16 cellular contexts compared by ENCODE assay signal in the genomic region with DNA sequence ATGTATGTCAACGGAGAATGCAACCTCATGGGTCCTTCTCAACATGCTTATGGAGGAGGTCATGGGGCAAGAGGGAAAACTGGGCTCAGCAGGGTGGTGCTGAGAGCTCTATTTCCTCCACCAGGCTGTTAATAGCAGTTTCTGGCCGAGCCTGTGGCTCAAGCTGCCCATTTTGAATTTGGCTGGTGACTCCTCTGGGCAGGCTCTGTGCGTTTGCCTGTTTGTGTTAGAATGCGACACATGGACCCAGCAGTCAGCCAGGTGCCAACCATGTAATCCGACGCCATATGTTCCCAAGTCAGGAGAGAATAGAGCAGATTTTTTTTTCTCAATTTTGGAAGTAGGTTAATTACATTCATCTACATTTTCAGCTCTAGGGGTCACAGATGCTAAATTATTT.
"Had no signal": no experiment of that assay in that cellular context is flagged by ENCODE, and none has a peak within 500 bp of the region (broad histone marks: within the 10 kb centered on the region; RNA-seq: fewer than 3 reads in every experiment).

No MANE protein-coding gene starts in this region.

- H3K4me3 Mint-ChIP-seq: activated naive CD8-positive, alpha-beta T cell treated with anti-CD3 and anti-CD28 coated beads for 36 hours; activated T-helper 1 cell treated with anti-CD3 and anti-CD28 coated beads, Interleukin-12 subunit alpha, Interleukin-12 subunit beta, Interleukin-2, Interleukin-4 antibody, amounts not matched to agents 30 ng/mL and 10 ng/mL and 1 ng/mL, durations not matched to agents 14 hours and 24 hours and 36 hours; natural killer cell; stimulated activated memory B cell treated with anti-CD40 and anti-IgM and Interleukin-4, amounts not matched to agents 10 μg/mL and 1 μg/mL and 100 μg/mL, for 72 hours had no signal

- H3K36me3 Mint-ChIP-seq: activated naive CD8-positive, alpha-beta T cell treated with anti-CD3 and anti-CD28 coated beads for 36 hours; natural killer cell; stimulated activated memory B cell treated with anti-CD40 and anti-IgM and Interleukin-4, amounts not matched to agents 10 μg/mL and 1 μg/mL and 100 μg/mL, for 72 hours had no signal

- H3K27ac ChIP-seq: dorsolateral prefrontal cortex, lower lobe of right lung, parathyroid adenoma, sigmoid colon, thoracic aorta had no signal

- H3K4me1 ChIP-seq: lower lobe of right lung, parathyroid adenoma, sigmoid colon had no signal

- H3K79me2 ChIP-seq: parathyroid adenoma had no signal

- ATAC-seq: lower lobe of right lung; natural killer cell; stimulated activated memory B cell treated with anti-CD40 and anti-IgM and Interleukin-4, amounts not matched to agents 10 μg/mL and 1 μg/mL and 100 μg/mL, for 72 hours had no signal

- DNase-seq: activated CD4-positive, alpha-beta T cell treated with anti-CD3 and anti-CD28 coated beads, Interleukin-2, amount 50 U/mL, for 48 hours; activated naive CD8-positive, alpha-beta T cell treated with anti-CD3 and anti-CD28 coated beads for 36 hours; activated T-cell treated with anti-CD3 and anti-CD28 coated beads for 4 hours; amniotic stem cell; hypothalamus; islet precursor cell; lower lobe of right lung; natural killer cell; sigmoid colon; stimulated activated CD4-positive, alpha-beta T cell treated with anti-CD3 and anti-CD28 coated beads, Interleukin-4, amount 100 ng/mL, for 24 hours had no signal

- H3K36me3 ChIP-seq: lower lobe of right lung, sigmoid colon, thoracic aorta had no signal

- H3K9me3 ChIP-seq: lower lobe of right lung, sigmoid colon, thoracic aorta had no signal

- H3K27me3 ChIP-seq: sigmoid colon had no signal

- FAIRE-seq: colon had no signal

- H3K4me1 Mint-ChIP-seq: natural killer cell; stimulated activated memory B cell treated with anti-CD40 and anti-IgM and Interleukin-4, amounts not matched to agents 10 μg/mL and 1 μg/mL and 100 μg/mL, for 72 hours had no signal

- H3K4me3 ChIP-seq: dorsolateral prefrontal cortex, lower lobe of right lung, sigmoid colon, thoracic aorta had no signal

- H3K27ac Mint-ChIP-seq: activated naive CD8-positive, alpha-beta T cell treated with anti-CD3 and anti-CD28 coated beads for 36 hours; activated T-helper 1 cell treated with anti-CD3 and anti-CD28 coated beads, Interleukin-12 subunit alpha, Interleukin-12 subunit beta, Interleukin-2, Interleukin-4 antibody, amounts not matched to agents 30 ng/mL and 10 ng/mL and 1 ng/mL, durations not matched to agents 14 hours and 24 hours and 36 hours; natural killer cell; stimulated activated memory B cell treated with anti-CD40 and anti-IgM and Interleukin-4, amounts not matched to agents 10 μg/mL and 1 μg/mL and 100 μg/mL, for 72 hours had no signal

- H2AFZ ChIP-seq: parathyroid adenoma had no signal

- H3K9me3 Mint-ChIP-seq: activated naive CD8-positive, alpha-beta T cell treated with anti-CD3 and anti-CD28 coated beads for 36 hours; activated T-helper 1 cell treated with anti-CD3 and anti-CD28 coated beads, Interleukin-12 subunit alpha, Interleukin-12 subunit beta, Interleukin-2, Interleukin-4 antibody, amounts not matched to agents 30 ng/mL and 10 ng/mL and 1 ng/mL, durations not matched to agents 14 hours and 24 hours and 36 hours; natural killer cell had no signal

- H3K9ac ChIP-seq: parathyroid adenoma had no signal
